28 cellular contexts compared by ENCODE assay signal in the genomic region with DNA sequence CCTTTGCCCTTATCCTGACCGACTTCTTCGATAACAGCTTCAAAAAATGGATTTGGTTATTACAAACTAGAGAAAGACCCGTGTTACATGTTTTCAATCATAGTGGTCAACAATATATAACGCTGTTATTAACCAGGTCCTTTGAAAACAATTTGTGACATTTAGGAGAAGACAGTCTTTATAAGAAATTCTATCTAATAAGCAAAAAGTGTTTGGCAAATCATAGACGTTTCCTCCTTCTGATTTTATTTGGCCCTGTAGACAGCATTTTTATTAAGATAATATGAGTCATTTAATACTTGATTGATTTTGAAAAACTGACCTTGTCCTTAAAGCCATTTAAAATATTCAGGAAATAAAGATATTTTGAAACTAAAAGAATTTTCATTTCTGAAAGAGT.
"Had no signal": no experiment of that assay in that cellular context is flagged by ENCODE, and none has a peak within 500 bp of the region (broad histone marks: within the 10 kb centered on the region; RNA-seq: fewer than 3 reads in every experiment).

No MANE protein-coding gene starts in this region.

- H3K4me1 ChIP-seq: colonic mucosa, foreskin keratinocyte, gastrocnemius medialis, gastroesophageal sphincter had no signal

- FAIRE-seq: colon, endometrium, endothelial cell of umbilical vein, frontal cortex had no signal

- H3K4me3 ChIP-seq: colonic mucosa, coronary artery, dorsolateral prefrontal cortex, esophagus muscularis mucosa, esophagus squamous epithelium, gastrocnemius medialis, gastroesophageal sphincter, heart left ventricle, heart right ventricle had no signal

- H3K9me3 ChIP-seq: colonic mucosa, esophagus muscularis mucosa, esophagus squamous epithelium, gastrocnemius medialis, gastroesophageal sphincter, heart left ventricle, heart right ventricle had no signal

- H3K27ac ChIP-seq: colonic mucosa, coronary artery, epithelial cell of prostate, esophagus muscularis mucosa, esophagus squamous epithelium, foreskin keratinocyte, gastrocnemius medialis, gastroesophageal sphincter, heart left ventricle, heart right ventricle had no signal

- DNase-seq: colonic mucosa; cortex of kidney; dermis blood vessel endothelial cell; dorsolateral prefrontal cortex; effector CD4-positive, alpha-beta T cell; effector CD8-positive, alpha-beta T cell; effector memory CD4-positive, alpha-beta T cell; effector memory CD8-positive, alpha-beta T cell; endodermal cell; erythroblast; esophagus squamous epithelium; foreskin fibroblast; foreskin melanocyte; gastrocnemius medialis; glutamatergic neuron; head of caudate nucleus; heart left ventricle; heart right ventricle had no signal

- H3K27me3 ChIP-seq: colonic mucosa, dorsolateral prefrontal cortex, esophagus muscularis mucosa, esophagus squamous epithelium, foreskin keratinocyte, gastrocnemius medialis, gastroesophageal sphincter, heart left ventricle, heart right ventricle had no signal

- ATAC-seq: effector memory CD8-positive, alpha-beta T cell; esophagus mucosa; foreskin keratinocyte; gastrocnemius medialis; gastroesophageal sphincter; heart left ventricle; heart right ventricle had no signal

- H3K36me3 ChIP-seq: colonic mucosa had no signal
